ENCODE assay signal across 8 cellular contexts in the genomic region with DNA sequence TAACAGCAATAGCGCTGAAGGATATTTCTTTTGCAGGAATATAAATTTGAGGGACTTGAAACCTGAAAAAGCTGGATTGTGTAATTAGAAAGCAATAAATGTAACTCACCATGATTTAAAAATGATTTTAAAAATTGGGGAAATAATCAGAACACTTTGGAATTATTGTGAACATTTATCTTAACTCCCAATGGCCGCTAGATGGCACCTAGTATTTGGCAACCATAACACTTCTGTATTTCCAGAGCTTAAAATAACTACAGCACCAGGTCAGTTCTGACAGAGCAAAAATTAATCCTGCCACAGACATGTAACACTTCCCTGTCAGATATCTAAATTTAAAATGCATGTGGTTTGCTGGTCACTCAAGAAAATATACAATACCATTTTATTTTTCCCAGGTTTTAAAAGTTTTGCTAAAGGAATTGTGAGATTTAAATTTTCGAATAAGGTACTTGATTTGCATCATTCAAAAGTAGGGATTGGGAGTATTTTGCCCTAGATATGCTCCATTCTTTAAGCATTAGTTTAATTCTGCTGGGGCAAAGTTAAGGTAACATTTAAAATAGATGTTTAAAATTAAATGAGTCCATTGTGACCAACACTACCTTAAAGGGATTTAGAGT.
DNase-seq lines count a peak whose midpoint lies in the region; ATAC-seq and TF ChIP-seq lines count a peak whose summit lies in the region.

No MANE protein-coding gene starts in this region.

- peaks cover 3% of the 10 kb centered on the region for H3K9me3 Mint-ChIP-seq in osteocyte (ENCODE audit: unreplicated experiment)

- ATAC-seq in GM21737 (IDR thresholded peaks at IDR 0.05; ENCODE audit: unreplicated experiment) (peak; percentile 88), Panc1 (peak; percentile 71; the same call in 1 of the 2 replicates)

- in situ Hi-C loops in Panc1 (cut with HindIII; ENCODE audit: low pct_unique_long_range_greater_than_20kb, low sequenced_read_pairs): no loop called here

- no peak overlapping the region for H3K4me3 ChIP-seq in GM06990 (replicated peaks; ENCODE audit: low read depth, low read length)
- no peak overlapping the region for H3K4me3 ChIP-seq in Panc1 (ENCODE audit: low read depth in 2 of 2, low read length in 2 of 2)
- no peak overlapping the region for H3K4me3 ChIP-seq in epithelial cell of proximal tubule (ENCODE audit: low read depth, low read length)

- no peak overlapping the region for H3K27ac ChIP-seq in Panc1 (ENCODE audit: low read length)

- intact Hi-C loops in Panc1 (cut with micrococcal nuclease; ENCODE audit: unreplicated experiment): loop anchor here (10.0 kb wide), 1 partner anchor 241 kb away; no protein-coding TSS in a partner anchor

- H3K4me1 Mint-ChIP-seq in osteocyte (ENCODE audit: unreplicated experiment): peaks cover 14% of the 10 kb centered on the region

- H3K27me3 ChIP-seq in GM06990 (replicated peaks; ENCODE audit: control insufficient read depth, insufficient read depth, low read length) (no peaks in the 10 kb centered on the region), Panc1 (ENCODE audit: control insufficient read depth, insufficient read depth, low read length) (no peaks in the 10 kb centered on the region)

- H3K36me3 ChIP-seq in GM06990 (ENCODE audit: control insufficient read depth, insufficient read depth, low read length) (no peaks in the 10 kb centered on the region), Panc1 (ENCODE audit: control insufficient read depth, insufficient read depth, low read length) (no peaks in the 10 kb centered on the region)

- CTCF ChIA-PET in Panc1 (lab: Charles Lee): interaction anchor here (0.6 kb wide), 1 partner anchor 957 kb away, joined by 3 read pairs; no protein-coding TSS in a partner anchor

- POLR2A ChIA-PET in Panc1 (lab: Charles Lee): interaction anchor here (0.7 kb wide), 1 partner anchor 104 kb away, joined by 3 read pairs; no protein-coding TSS in a partner anchor

- peak; percentile 63 for TF ChIP-seq RAD21 in Ishikawa (IDR thresholded peaks at IDR 0.05; ENCODE audit: low read depth)

- no peak for DNase-seq in GM06990 (ENCODE audit: extremely low read depth, insufficient read length)
- DNase-seq in Panc1 (ENCODE audit: low read depth, low spot score): peak; percentile 10
- no peak for DNase-seq in epithelial cell of proximal tubule (ENCODE audit: low read depth)
- no peak for DNase-seq in osteocyte (ENCODE audit: extremely low spot score, unreplicated experiment)
- no peak for DNase-seq in activated CD4-positive, CD25-positive, alpha-beta regulatory T cell (lab: John Stamatoyannopoulos, UW)
- DNase-seq in UCSD-AML1 (lab: John Stamatoyannopoulos, UW; ENCODE audit: unreplicated experiment): no peak

- H3K27me3 Mint-ChIP-seq in osteocyte (ENCODE audit: unreplicated experiment): no peaks in the 10 kb centered on the region

- H3K9me3 ChIP-seq in Panc1 (ENCODE audit: control insufficient read depth, insufficient read depth, low read depth, low read length): no peaks in the 10 kb centered on the region

- no peaks in the 10 kb centered on the region for H3K36me3 Mint-ChIP-seq in osteocyte (ENCODE audit: unreplicated experiment)

- peak; percentile 73 for TF ChIP-seq CTCF in GM06990 (IDR thresholded peaks at IDR 0.05; ENCODE audit: insufficient read depth, low read length, poor library complexity, severe bottlenecking)
- TF ChIP-seq CTCF in Panc1 (IDR thresholded peaks at IDR 0.05): peak; percentile 76; the same call in 1 of the 2 replicates
- peak; percentile 75 for TF ChIP-seq CTCF in epithelial cell of proximal tubule (conservative IDR thresholded peaks at IDR 0.05; ENCODE audit: low read depth, low read length)
- TF ChIP-seq CTCF in osteocyte (IDR thresholded peaks at IDR 0.05): peak; percentile 76

- no peak overlapping the region for H3K27ac Mint-ChIP-seq in osteocyte (ENCODE audit: unreplicated experiment)

- H3K4me3 Mint-ChIP-seq in osteocyte (ENCODE audit: unreplicated experiment): no peak overlapping the region

- TF ChIP-seq EP300 in Ishikawa (IDR thresholded peaks at IDR 0.05; ENCODE audit: borderline replicate concordance): no peak

- BruUV-seq in Panc1 (replicated peaks; lab: Mats Ljungman, UMichigan): no TSS peak

- H3K4me1 ChIP-seq in Panc1 (ENCODE audit: control insufficient read depth, insufficient read depth, low read length): no peaks in the 10 kb centered on the region

TF ChIP-seq in Ishikawa, 13 proteins besides CTCF, POLR2A, EP300 and RAD21:
- TF ChIP-seq NFIC (IDR thresholded peaks at IDR 0.05) (peak; percentile 29; the same call in 1 of the 2 replicates), TCF12 (IDR thresholded peaks at IDR 0.05; ENCODE audit: low read depth) (no peak), EGR1 (IDR thresholded peaks at IDR 0.05) (no peak), YY1 (IDR thresholded peaks at IDR 0.05; ENCODE audit: low read depth) (no peak), ZBTB7A (IDR thresholded peaks at IDR 0.05; ENCODE audit: low read depth) (no peak), REST (IDR thresholded peaks at IDR 0.05; ENCODE audit: low read depth) (no peak), FOXM1 (IDR thresholded peaks at IDR 0.05; ENCODE audit: borderline replicate concordance, low read depth) (no peak)
